26 cellular contexts compared by ENCODE assay signal in the genomic region with DNA sequence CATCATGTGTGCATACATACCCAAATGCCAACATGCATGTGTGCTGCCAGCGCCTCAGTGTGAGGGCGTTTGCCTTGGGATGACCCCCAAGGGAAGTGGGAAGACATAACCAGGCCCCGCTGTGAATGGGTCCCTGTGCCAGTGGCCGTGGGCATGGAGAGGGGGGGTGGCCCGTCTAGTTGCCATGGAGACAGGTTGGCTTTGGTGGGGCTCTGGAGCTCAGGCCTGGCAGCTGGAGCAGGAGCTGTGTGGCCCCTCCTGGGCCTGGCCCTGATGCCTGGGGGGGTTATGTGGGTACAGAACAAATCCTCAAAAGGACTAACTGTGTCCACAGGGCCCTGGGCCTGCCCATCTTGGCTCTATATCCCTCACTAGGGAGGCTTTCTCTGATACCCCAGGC. TPM values are rescaled to one million over a fixed set of nuclear protein-coding genes. Genes with fewer than 3 reads are reported as not detected.
"Had no signal": no experiment of that assay in that cellular context is flagged by ENCODE, and none has a peak within 500 bp of the region (broad histone marks: within the 10 kb centered on the region; RNA-seq: fewer than 3 reads in every experiment).

No MANE protein-coding gene starts in this region.

- H3K27ac ChIP-seq: body of pancreas, epithelial cell of prostate, esophagus squamous epithelium, gastroesophageal sphincter, WERI-Rb-1 had no signal

- H3K4me3 ChIP-seq: body of pancreas, esophagus squamous epithelium, gastroesophageal sphincter, heart right ventricle had no signal

- H3K36me3 ChIP-seq: esophagus squamous epithelium, gastroesophageal sphincter, heart right ventricle, WERI-Rb-1 had no signal

- H3K4me1 ChIP-seq: body of pancreas, gastroesophageal sphincter had no signal

- DNase-seq: activated B cell treated with CpG ODN at 0.5 μM for 24 hours; activated CD4-positive, alpha-beta T cell treated with anti-CD3 and anti-CD28 coated beads for 48 hours; activated CD4-positive, alpha-beta T cell treated with anti-CD3 and anti-CD28 coated beads, Interleukin-2, amount 50 U/mL, for 1 hour; activated CD4-positive, alpha-beta T cell treated with anti-CD3 and anti-CD28 coated beads, Interleukin-2, amount 50 U/mL, for 48 hours; activated CD8-positive, alpha-beta memory T cell treated with anti-CD3 and anti-CD28 coated beads for 24 hours; activated CD8-positive, alpha-beta T cell treated with anti-CD3 and anti-CD28 coated beads for 36 hours; activated effector memory CD4-positive, alpha-beta T cell treated with Interleukin-2 at 50 U/mL for 16 hours; activated gamma-delta T cell treated with Interleukin-2 at 50 U/mL for 16 hours; activated naive CD4-positive, alpha-beta T cell treated with anti-CD3 and anti-CD28 coated beads, Interleukin-2, amount 50 U/mL, for 16 hours; activated naive CD4-positive, alpha-beta T cell treated with Interleukin-2 at 50 U/mL for 16 hours; activated T-cell treated with anti-CD3 and anti-CD28 coated beads, Interleukin-2, amount 50 U/mL, for 4 hours; amniotic stem cell; body of pancreas; cortex of kidney; dermis blood vessel endothelial cell; effector CD8-positive, alpha-beta T cell; esophagus squamous epithelium; foreskin melanocyte; heart right ventricle; T-helper 17 cell; T1000; WERI-Rb-1 had no signal

- ATAC-seq: activated CD4-positive, CD25-positive, alpha-beta regulatory T cell treated with anti-CD3 and anti-CD28 coated beads, Interleukin-2, amount 50 U/mL, for 24 hours; activated CD8-positive, alpha-beta T cell treated with anti-CD3 and anti-CD28 coated beads for 36 hours; activated T-cell treated with anti-CD3 and anti-CD28 coated beads, Interleukin-2, amount 50 U/mL, for 4 hours; activated T-helper 17 cell treated with anti-CD3 and anti-CD28 coated beads, Interleukin-2, amount 50 U/mL, for 72 hours; body of pancreas; gastroesophageal sphincter; T-helper 17 cell had no signal

- H3K27me3 ChIP-seq: body of pancreas had no signal

- H3K9me3 ChIP-seq: body of pancreas, esophagus squamous epithelium, gastroesophageal sphincter, heart right ventricle had no signal

RNA-seq across cellular contexts. Expression of a gene that starts 8.0 kb away (rescaled TPM):
- total RNA-seq: activated B cell treated with CpG ODN at 0.5 μM for 24 hours; activated CD8-positive, alpha-beta T cell treated with anti-CD3 and anti-CD28 coated beads for 36 hours; T-helper 17 cell had no signal
